ENCODE assay signal across 17 cellular contexts in genomic region chrX:95505721-95506120, GRCh38.
DNase-seq lines count a peak whose midpoint lies in the region; ATAC-seq, FAIRE-seq and TF ChIP-seq lines count a peak whose summit lies in the region.
"Had no signal": no experiment of that assay in that cellular context is flagged by ENCODE, and none has a peak within 500 bp of the region (broad histone marks: within the 10 kb centered on the region; RNA-seq: fewer than 3 reads in every experiment).

No MANE protein-coding gene starts in this region.

- no peak overlapping the region for H2BK5ac ChIP-seq in mesendoderm (ENCODE audit: low read length)

- no peak overlapping the region for H3K23ac ChIP-seq in mesendoderm (ENCODE audit: low read length)

- peak; percentile 55 for DNase-seq in DMS53 (lab: John Stamatoyannopoulos, UW)
- no peak for DNase-seq in LNCaP clone FGC (ENCODE audit: low read depth)
- peak; percentile 42 for DNase-seq in bronchial epithelial cell (ENCODE audit: low read depth)
- peak; percentile 59 for DNase-seq in mesendoderm
- DNase-seq in left colon = no peak
- DNase-seq in epidermal melanocyte (ENCODE audit: insufficient read length, low spot score) = no peak
- no peak for DNase-seq in GM13976 (ENCODE audit: low spot score)
- DNase-seq: activated CD4-positive, alpha-beta memory T cell treated with anti-CD3 and anti-CD28 coated beads for 36 hours; activated T-cell treated with anti-CD3 and anti-CD28 coated beads, Interleukin-2, amount 50 U/mL, for 24 hours; AML-193; NCI-H187 treated with DMSO at 0.1 percent for 48 hours; NCI-H510A; pancreas; small intestine had no signal

- ATAC-seq in left colon = no peak
- ATAC-seq in HG02852 (IDR thresholded peaks at IDR 0.05; ENCODE audit: unreplicated experiment) = no peak
- ATAC-seq: Panc1, pancreas had no signal

- in situ Hi-C loops in GM13976 (cut with MboI; ENCODE audit: low sequenced_read_pairs, unreplicated experiment) = no loop called here

- no peak overlapping the region for H3K27ac ChIP-seq in mesendoderm (ENCODE audit: low read depth, low read length)
- H3K27ac ChIP-seq: cardiac muscle cell, pancreas had no signal

- intact Hi-C loops in left colon (cut with DNase I, micrococcal nuclease) = no loop called here

- no peaks in the 10 kb centered on the region for H3K79me1 ChIP-seq in mesendoderm (ENCODE audit: low read length)

- H3K9ac ChIP-seq in mesendoderm (ENCODE audit: low read length) = no peak overlapping the region

- no peak overlapping the region for H3K56ac ChIP-seq in mesendoderm (ENCODE audit: low read length)

- FAIRE-seq in bronchial epithelial cell (lab: Jason Lieb, UNC) = peak; percentile 28
- FAIRE-seq: small intestine had no signal

- no peak overlapping the region for H3K18ac ChIP-seq in mesendoderm (ENCODE audit: low read length)

- no peak overlapping the region for H2BK120ac ChIP-seq in mesendoderm (ENCODE audit: low read depth, low read length)

- H3K27me3 ChIP-seq in bronchial epithelial cell (ENCODE audit: control insufficient read depth, insufficient read depth, low read length) = no peaks in the 10 kb centered on the region
- H3K27me3 ChIP-seq in mesendoderm (ENCODE audit: insufficient read depth, low read length, poor library complexity) = no peaks in the 10 kb centered on the region
- H3K27me3 ChIP-seq: cardiac muscle cell had no signal

- H4K8ac ChIP-seq in mesendoderm (ENCODE audit: low read depth, low read length) = no peak overlapping the region

- no peaks in the 10 kb centered on the region for H3K36me3 ChIP-seq in bronchial epithelial cell (ENCODE audit: control insufficient read depth, insufficient read depth, low read length)
- no peaks in the 10 kb centered on the region for H3K36me3 ChIP-seq in mesendoderm (ENCODE audit: control insufficient read depth, insufficient read depth, low read length)
- H3K36me3 ChIP-seq: cardiac muscle cell, pancreas had no signal

- no peak overlapping the region for H3K4ac ChIP-seq in mesendoderm (ENCODE audit: low read depth, low read length)

- TF ChIP-seq CTCF in LNCaP clone FGC (IDR thresholded peaks at IDR 0.05; ENCODE audit: control insufficient read depth, extremely low read depth, insufficient read depth) (peak; percentile 30), bronchial epithelial cell (IDR thresholded peaks at IDR 0.05; ENCODE audit: insufficient read depth, low read length, severe bottlenecking) (peak; percentile 55), GM13976 (IDR thresholded peaks at IDR 0.05; ENCODE audit: borderline replicate concordance, control extremely low read depth, extremely low read depth, insufficient read depth, missing control alignments) (no peak)

- no peak overlapping the region for H3K4me2 ChIP-seq in mesendoderm (ENCODE audit: low read length)

- H2BK15ac ChIP-seq in mesendoderm (replicated peaks; ENCODE audit: low read depth) = no peak overlapping the region

- no peaks in the 10 kb centered on the region for H3K79me2 ChIP-seq in mesendoderm (ENCODE audit: control insufficient read depth, insufficient read depth, low read length)

- no peak overlapping the region for H2AK5ac ChIP-seq in mesendoderm (ENCODE audit: low read length)

- no peak overlapping the region for H4K5ac ChIP-seq in mesendoderm (ENCODE audit: low read length)

- H3K4me3 ChIP-seq in LNCaP clone FGC (ENCODE audit: low read depth, low read length) = no peak overlapping the region
- H3K4me3 ChIP-seq in bronchial epithelial cell (ENCODE audit: low read depth, low read length) = no peak overlapping the region
- H3K4me3 ChIP-seq in mesendoderm (ENCODE audit: low read length) = no peak overlapping the region
- H3K4me3 ChIP-seq: cardiac muscle cell, pancreas had no signal

- no peaks in the 10 kb centered on the region for H3K4me1 ChIP-seq in mesendoderm (ENCODE audit: control insufficient read depth, low read depth, low read length)
- H3K4me1 ChIP-seq: pancreas had no signal

Comparison
In these comparisons a context has a peak if more than half of its experiments do, and no peak if none do; other contexts are left out.
1. DNase-seq: peak in DMS53 (single experiment), bronchial epithelial cell (single experiment) and mesendoderm (single experiment); none in LNCaP clone FGC (single experiment), left colon (0 of 2), epidermal melanocyte (single experiment) and GM13976 (single experiment).